ENCODE assay signal across 9 cellular contexts in the genomic region with DNA sequence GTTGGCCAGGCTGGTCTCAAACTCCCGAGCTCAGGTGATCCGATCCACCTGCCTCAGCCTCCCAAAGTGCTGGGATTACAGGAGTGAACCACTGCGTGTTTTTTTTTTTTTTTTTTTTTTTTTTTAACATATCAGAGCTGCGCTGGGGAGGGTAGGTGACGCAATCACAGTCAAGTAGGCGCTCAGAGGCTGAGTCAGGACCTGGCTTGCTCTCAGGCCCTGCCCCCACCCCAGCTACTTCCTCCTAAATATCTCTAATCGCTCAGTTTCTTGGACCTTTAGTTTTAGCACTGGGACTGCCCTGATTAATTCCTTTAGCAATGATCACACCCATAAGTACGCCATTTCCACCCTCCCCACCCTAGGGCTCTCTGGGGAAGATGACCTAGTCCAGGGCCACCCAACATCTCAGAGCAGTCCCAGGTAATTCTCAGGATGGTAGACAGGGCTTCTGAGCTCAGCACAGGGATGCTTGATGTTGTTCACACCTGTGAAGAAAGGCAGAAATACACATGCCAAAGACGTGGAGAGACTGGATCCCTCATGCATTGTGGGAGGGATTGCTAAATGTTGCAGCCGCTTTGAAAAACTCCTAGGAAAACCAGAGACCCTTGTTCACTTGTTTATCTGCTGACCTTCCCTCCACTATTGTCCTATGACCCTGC. TPM values are rescaled to one million over a fixed set of nuclear protein-coding genes. Genes with fewer than 3 reads are reported as not detected.
DNase-seq lines count a peak whose midpoint lies in the region; ATAC-seq lines count a peak whose summit lies in the region.
"Had no signal": no experiment of that assay in that cellular context is flagged by ENCODE, and none has a peak within 500 bp of the region (broad histone marks: within the 10 kb centered on the region; RNA-seq: fewer than 3 reads in every experiment).

No MANE protein-coding gene starts in this region.

- no peaks in the 10 kb centered on the region for H3K9me3 ChIP-seq in neuronal stem cell (replicated peaks in 1 of 2; ENCODE audit: control insufficient read depth in 2 of 2, insufficient read depth in 1 of 2, low read depth in 1 of 2, low read length in 2 of 2)

- WGBS in neuronal stem cell (ENCODE audit: extremely low coverage in 2 of 2, insufficient read length in 2 of 2, insufficient replicate concordance in 1 of 2), 2 donors, result no CpG with 5 or more reads among the region's 10 CpGs

- H3K4me3 ChIP-seq in neuronal stem cell (ENCODE audit: low read length in 2 of 2), result no peak overlapping the region
- H3K4me3 ChIP-seq: cardiac muscle cell had no signal

- H3K36me3 Mint-ChIP-seq in activated T-cell treated with anti-CD3 and anti-CD28 coated beads, Interleukin-2, amount 50 U/mL, for 4 hours (ENCODE audit: insufficient read depth), result no peaks in the 10 kb centered on the region

- H3K23ac ChIP-seq in neuronal stem cell (ENCODE audit: low read depth, low read length, poor library complexity), result no peak overlapping the region

- H3K27me3 Mint-ChIP-seq in activated T-cell treated with anti-CD3 and anti-CD28 coated beads, Interleukin-2, amount 50 U/mL, for 4 hours (ENCODE audit: low read depth), result no peaks in the 10 kb centered on the region

- peaks cover 15% of the 10 kb centered on the region for H3K4me1 Mint-ChIP-seq in activated T-cell treated with anti-CD3 and anti-CD28 coated beads, Interleukin-2, amount 50 U/mL, for 4 hours (ENCODE audit: low read depth)

- H3K79me1 ChIP-seq in neuronal stem cell (ENCODE audit: low read depth, low read length), result no peaks in the 10 kb centered on the region

- H2AFZ ChIP-seq in neuronal stem cell (ENCODE audit: low read length), result no peak overlapping the region

- H3K36me3 ChIP-seq in neuronal stem cell (replicated peaks in 1 of 2; ENCODE audit: control insufficient read depth in 2 of 2, insufficient read depth in 2 of 2, low read length in 2 of 2), result no peaks in the 10 kb centered on the region
- H3K36me3 ChIP-seq: cardiac muscle cell had no signal

- no peak overlapping the region for H3K9ac ChIP-seq in neuronal stem cell (ENCODE audit: low read depth, low read length, poor library complexity)

- H3K27ac ChIP-seq in neuronal stem cell (replicated peaks; ENCODE audit: low read length), result no peak overlapping the region
- H3K27ac ChIP-seq: cardiac muscle cell had no signal

- no peak overlapping the region for H2BK15ac ChIP-seq in neuronal stem cell (ENCODE audit: low read length)

- intact Hi-C loops in Right ventricle myocardium inferior (cut with DNase I), result no loop called here

- no peak overlapping the region for H4K8ac ChIP-seq in neuronal stem cell (ENCODE audit: low read depth, low read length)

- H3K4me2 ChIP-seq in neuronal stem cell (ENCODE audit: insufficient read depth, low read length, poor library complexity, severe bottlenecking), result no peak overlapping the region

- no peak overlapping the region for H3K14ac ChIP-seq in neuronal stem cell (ENCODE audit: low read length)

- no peak overlapping the region for H2BK12ac ChIP-seq in neuronal stem cell (ENCODE audit: low read length)

- no peak overlapping the region for H3K4ac ChIP-seq in neuronal stem cell (ENCODE audit: low read length)

- no peaks in the 10 kb centered on the region for H3K27me3 ChIP-seq in neuronal stem cell (ENCODE audit: control insufficient read depth in 3 of 3, insufficient read depth in 3 of 3, low read depth in 1 of 3, low read length in 3 of 3)
- H3K27me3 ChIP-seq: cardiac muscle cell had no signal

- H2AK5ac ChIP-seq in neuronal stem cell (ENCODE audit: low read depth, low read length), result no peak overlapping the region

- peak; percentile 81 for DNase-seq in CD1c-positive myeloid dendritic cell (ENCODE audit: extremely low spot score)
- DNase-seq in NOMO-1 (lab: John Stamatoyannopoulos, UW; ENCODE audit: unreplicated experiment in 2 of 2), result peak; percentile 81 to 85
- DNase-seq in activated T-cell treated with anti-CD3 and anti-CD28 coated beads, Interleukin-2, amount 50 U/mL, for 4 hours, result peak; percentile 39
- DNase-seq in Right ventricle myocardium inferior (ENCODE audit: missing footprints), result peak; percentile 90
- peak; percentile 19 to 40 (median 37) for DNase-seq in stimulated activated CD4-positive, alpha-beta T cell treated with anti-CD3 and anti-CD28 coated beads, Interleukin-12 subunit alpha, Interleukin-12 subunit beta, amount 100 ng/mL, for 48 hours (ENCODE audit: low read depth in 2 of 3, low spot score in 1 of 3)
- no peak for DNase-seq in neuronal stem cell (ENCODE audit: low spot score)
- no peak for DNase-seq in DMS153 treated with DMSO at 0.1 percent for 48 hours (lab: John Stamatoyannopoulos, UW; ENCODE audit: unreplicated experiment)

- H3K4me3 Mint-ChIP-seq in activated T-cell treated with anti-CD3 and anti-CD28 coated beads, Interleukin-2, amount 50 U/mL, for 4 hours, result no peak overlapping the region

- no peaks in the 10 kb centered on the region for H3K9me3 Mint-ChIP-seq in activated T-cell treated with anti-CD3 and anti-CD28 coated beads, Interleukin-2, amount 50 U/mL, for 4 hours

- H2BK120ac ChIP-seq in neuronal stem cell (ENCODE audit: low read depth, low read length), result no peak overlapping the region

- H4K91ac ChIP-seq in neuronal stem cell (ENCODE audit: low read depth, low read length, poor library complexity), result no peak overlapping the region

- H3K4me1 ChIP-seq in neuronal stem cell (ENCODE audit: control insufficient read depth in 2 of 2, insufficient read depth in 1 of 2, low read depth in 1 of 2, low read length in 2 of 2), result no peaks in the 10 kb centered on the region

- peak; percentile 55 to 62 for ATAC-seq in activated T-cell treated with anti-CD3 and anti-CD28 coated beads, Interleukin-2, amount 50 U/mL, for 4 hours
- ATAC-seq in Right ventricle myocardium inferior, result peak; percentile 91
- ATAC-seq in HG02763 (IDR thresholded peaks at IDR 0.05; ENCODE audit: unreplicated experiment), result no peak

- H2BK5ac ChIP-seq in neuronal stem cell (ENCODE audit: low read length), result no peak overlapping the region

- no peak overlapping the region for H3K18ac ChIP-seq in neuronal stem cell (ENCODE audit: low read length)

RNA-seq across cellular contexts. Expression of a gene that starts 50.2 kb away (rescaled TPM):
- 100 to 1,000 TPM; 460 to 635 (median 497) TPM for total RNA-seq in activated T-cell treated with anti-CD3 and anti-CD28 coated beads, Interleukin-2, amount 50 U/mL, for 4 hours
- total RNA-seq in Right ventricle myocardium inferior, result 123 TPM
- 134 TPM for polyA plus RNA-seq in neuronal stem cell (2013, experiment 1 of 2)
- 134 TPM for polyA plus RNA-seq in neuronal stem cell (2013, experiment 2 of 2)

Comparison
In these comparisons a context has a peak if more than half of its experiments do, and no peak if none do; other contexts are left out.
1. DNase-seq: peak in CD1c-positive myeloid dendritic cell (single experiment), NOMO-1 (2 of 2), activated T-cell treated with anti-CD3 and anti-CD28 coated beads, Interleukin-2, amount 50 U/mL, for 4 hours (single experiment), Right ventricle myocardium inferior (single experiment) and stimulated activated CD4-positive, alpha-beta T cell treated with anti-CD3 and anti-CD28 coated beads, Interleukin-12 subunit alpha, Interleukin-12 subunit beta, amount 100 ng/mL, for 48 hours (3 of 3); none in neuronal stem cell (single experiment) and DMS153 treated with DMSO at 0.1 percent for 48 hours (single experiment).